8 cellular contexts compared by ENCODE assay signal in genomic region chr13:26037302-26037701, GRCh38. TPM values are rescaled to one million over a fixed set of nuclear protein-coding genes. Genes with fewer than 3 reads are reported as not detected.
DNase-seq lines count a peak whose midpoint lies in the region; ATAC-seq and TF ChIP-seq lines count a peak whose summit lies in the region.

No MANE protein-coding gene starts in this region.

- no peaks in the 10 kb centered on the region for H3K9me3 Mint-ChIP-seq in endothelial cell (ENCODE audit: unreplicated experiment)
- no peaks in the 10 kb centered on the region for H3K9me3 Mint-ChIP-seq in effector memory CD8-positive, alpha-beta T cell

- intact Hi-C loops in sciatic nerve (cut with DNase I): no loop called here

- H3K4me1 Mint-ChIP-seq in endothelial cell (ENCODE audit: unreplicated experiment): no peaks in the 10 kb centered on the region
- no peaks in the 10 kb centered on the region for H3K4me1 Mint-ChIP-seq in effector memory CD8-positive, alpha-beta T cell (ENCODE audit: low read depth in 2 of 2)

- no peak overlapping the region for H3K27ac Mint-ChIP-seq in endothelial cell (ENCODE audit: unreplicated experiment)
- no peak overlapping the region for H3K27ac Mint-ChIP-seq in effector memory CD8-positive, alpha-beta T cell

- peak overlapping the region; percentile 39 for H3K4me3 Mint-ChIP-seq in endothelial cell (ENCODE audit: unreplicated experiment)
- H3K4me3 Mint-ChIP-seq in effector memory CD8-positive, alpha-beta T cell: no peak overlapping the region

- peaks cover 4% of the 10 kb centered on the region for H3K36me3 Mint-ChIP-seq in endothelial cell (ENCODE audit: low read depth, unreplicated experiment)
- H3K36me3 Mint-ChIP-seq in effector memory CD8-positive, alpha-beta T cell (ENCODE audit: insufficient read depth): no peaks in the 10 kb centered on the region

- H3K27me3 Mint-ChIP-seq in endothelial cell (ENCODE audit: unreplicated experiment): peaks cover 4% of the 10 kb centered on the region
- H3K27me3 Mint-ChIP-seq in effector memory CD8-positive, alpha-beta T cell: peaks cover 11 to 17% of the 10 kb centered on the region in 2 donors

- no peak for ATAC-seq in effector memory CD8-positive, alpha-beta T cell (replicated peaks)
- no peak for ATAC-seq in sciatic nerve
- ATAC-seq in HG02938 (IDR thresholded peaks at IDR 0.05; ENCODE audit: unreplicated experiment): no peak

- peak; percentile 59 for TF ChIP-seq CTCF in endothelial cell (IDR thresholded peaks at IDR 0.05; ENCODE audit: unreplicated experiment)

- DNase-seq in NOMO-1 treated with DMSO at 0.1 percent for 48 hours (lab: John Stamatoyannopoulos, UW; ENCODE audit: unreplicated experiment) (peak; percentile 11), NOMO-1 treated with dmso at 0.1 percent for 144 hours (lab: John Stamatoyannopoulos, UW; ENCODE audit: unreplicated experiment) (no peak), NCI-H748 (lab: John Stamatoyannopoulos, UW; ENCODE audit: unreplicated experiment) (peak; percentile 82), endothelial cell (ENCODE audit: low spot score) (peak; percentile 47), pons (ENCODE audit: low spot score) (peak; percentile 89), sciatic nerve (ENCODE audit: low spot score) (no peak)
- DNase-seq in effector memory CD8-positive, alpha-beta T cell: no peak

RNA-seq across cellular contexts. Expression of gene SHISA2, which starts 14.5 kb away (rescaled TPM):
- total RNA-seq in endothelial cell (ENCODE audit: unreplicated experiment): 71.5 TPM
- total RNA-seq in sciatic nerve: 2.9 TPM

Comparison
In these comparisons a context has a peak if more than half of its experiments do, and no peak if none do; other contexts are left out.
1. DNase-seq: peak in NOMO-1 treated with DMSO at 0.1 percent for 48 hours (single experiment), NCI-H748 (single experiment), endothelial cell (single experiment) and pons (single experiment); none in NOMO-1 treated with dmso at 0.1 percent for 144 hours (single experiment), effector memory CD8-positive, alpha-beta T cell (0 of 3) and sciatic nerve (single experiment).
2. RNA of gene SHISA2, which starts 14.5 kb away (total RNA-seq): 71.5 TPM in endothelial cell (single experiment); 2.9 TPM in sciatic nerve (single experiment); every median in the first group is over 10 times any median in the second.